In genomic region chr7:134317434-134317833, GRCh38 we compare ENCODE assay signal across 7 cellular contexts. TPM values are rescaled to one million over a fixed set of nuclear protein-coding genes. Genes with fewer than 3 reads are reported as not detected.
A peak's percentile ranks its signal among the peaks of the same experiment; 100 is the strongest.
DNase-seq lines count a peak whose midpoint lies in the region; ATAC-seq, FAIRE-seq and TF ChIP-seq lines count a peak whose summit lies in the region.

No MANE protein-coding gene starts in this region.

- peaks cover 2 to 7% of the 10 kb centered on the region in 2 donors for H3K4me1 ChIP-seq in small intestine (ENCODE audit: control insufficient read depth in 2 of 2, insufficient read depth in 1 of 2, low read depth in 1 of 2, low read length in 1 of 2)

- H3K9me3 ChIP-seq in iPS-18c (ENCODE audit: control insufficient read depth, insufficient read depth, low read length) (no peaks in the 10 kb centered on the region), small intestine (ENCODE audit: control insufficient read depth, low read depth) (no peaks in the 10 kb centered on the region)

- peak overlapping the region; percentile 87 for H3K27ac Mint-ChIP-seq in activated B cell treated with CpG ODN at 0.5 μM for 24 hours
- peak overlapping the region; percentile 87 for H3K27ac Mint-ChIP-seq in stimulated activated memory B cell treated with anti-CD40 and anti-IgM and Interleukin-4, amounts not matched to agents 10 μg/mL and 1 μg/mL and 100 μg/mL, for 72 hours

- peaks cover 4% of the 10 kb centered on the region for H3K27me3 Mint-ChIP-seq in activated B cell treated with CpG ODN at 0.5 μM for 24 hours
- no peaks in the 10 kb centered on the region for H3K27me3 Mint-ChIP-seq in stimulated activated memory B cell treated with anti-CD40 and anti-IgM and Interleukin-4, amounts not matched to agents 10 μg/mL and 1 μg/mL and 100 μg/mL, for 72 hours

- TF ChIP-seq CTCF in HL-60 (IDR thresholded peaks at IDR 0.05; ENCODE audit: insufficient read depth, low read length) (no peak), activated B cell treated with CpG ODN at 0.5 μM for 24 hours (IDR thresholded peaks at IDR 0.05) (no peak)

- peaks cover 14% of the 10 kb centered on the region for H3K4me1 Mint-ChIP-seq in activated B cell treated with CpG ODN at 0.5 μM for 24 hours
- H3K4me1 Mint-ChIP-seq in stimulated activated memory B cell treated with anti-CD40 and anti-IgM and Interleukin-4, amounts not matched to agents 10 μg/mL and 1 μg/mL and 100 μg/mL, for 72 hours, result peaks cover 14% of the 10 kb centered on the region

- no peak for ATAC-seq in activated B cell treated with CpG ODN at 0.5 μM for 24 hours (ENCODE audit: low read depth)
- no peak for ATAC-seq in stimulated activated memory B cell treated with anti-CD40 and anti-IgM and Interleukin-4, amounts not matched to agents 10 μg/mL and 1 μg/mL and 100 μg/mL, for 72 hours

- CTCF ChIA-PET in activated B cell treated with CpG ODN at 0.5 μM for 24 hours (lab: Charles Lee), result no interaction called here

- POLR2A ChIA-PET in activated B cell treated with CpG ODN at 0.5 μM for 24 hours (lab: Charles Lee), result interaction anchor here (1.0 to 1.7 kb wide), 5 partner anchors 141 to 1235 kb away, joined by 3 to 9 read pairs (median 7); partner anchors contain the start of genes AKR1B1, BPGM, CHCHD3 and LRGUK

- no peak overlapping the region for H3K27ac ChIP-seq in HL-60 (replicated peaks)
- H3K27ac ChIP-seq in small intestine (ENCODE audit: low read depth in 1 of 2, low read length in 1 of 2), result no peak overlapping the region

- intact Hi-C loops in activated B cell treated with CpG ODN at 0.5 μM for 24 hours (cut with micrococcal nuclease), result loop anchor here (1.0 to 5.0 kb wide), 10 partner anchors 24 to 1659 kb away; partner anchors contain the start of genes AKR1B1, BPGM, CHCHD3 and CNOT4

- no peaks in the 10 kb centered on the region for H3K36me3 ChIP-seq in small intestine (ENCODE audit: control insufficient read depth in 2 of 2, insufficient read depth in 2 of 2, low read length in 2 of 2)

- peaks cover 2% of the 10 kb centered on the region for H3K36me3 Mint-ChIP-seq in activated B cell treated with CpG ODN at 0.5 μM for 24 hours (ENCODE audit: low read depth)
- H3K36me3 Mint-ChIP-seq in stimulated activated memory B cell treated with anti-CD40 and anti-IgM and Interleukin-4, amounts not matched to agents 10 μg/mL and 1 μg/mL and 100 μg/mL, for 72 hours, result no peaks in the 10 kb centered on the region

- no peaks in the 10 kb centered on the region for H3K9me3 Mint-ChIP-seq in activated B cell treated with CpG ODN at 0.5 μM for 24 hours
- H3K9me3 Mint-ChIP-seq in stimulated activated memory B cell treated with anti-CD40 and anti-IgM and Interleukin-4, amounts not matched to agents 10 μg/mL and 1 μg/mL and 100 μg/mL, for 72 hours, result no peaks in the 10 kb centered on the region

- FAIRE-seq in small intestine (lab: Jason Lieb, UNC), result no peak

- DNase-seq in HL-60 (ENCODE audit: low read depth in 1 of 2, low spot score in 1 of 2), result no peak
- DNase-seq in activated B cell treated with CpG ODN at 0.5 μM for 24 hours, result no peak
- no peak for DNase-seq in HuH-7.5 (ENCODE audit: low spot score)
- no peak for DNase-seq in mucosa of gallbladder (ENCODE audit: low spot score)
- no peak for DNase-seq in small intestine

- H3K4me3 Mint-ChIP-seq in activated B cell treated with CpG ODN at 0.5 μM for 24 hours, result peak overlapping the region; percentile 94
- peak overlapping the region; percentile 98 for H3K4me3 Mint-ChIP-seq in stimulated activated memory B cell treated with anti-CD40 and anti-IgM and Interleukin-4, amounts not matched to agents 10 μg/mL and 1 μg/mL and 100 μg/mL, for 72 hours

- H3K4me3 ChIP-seq in HL-60 (replicated peaks; ENCODE audit: insufficient read depth, low read length), result peak overlapping the region; percentile 85
- peak overlapping the region; percentile 16; the same call in 1 of the 2 replicates for H3K4me3 ChIP-seq in iPS-18c (ENCODE audit: insufficient read depth, low read depth, low read length)
- H3K4me3 ChIP-seq in small intestine (ENCODE audit: low read depth in 1 of 2, low read length in 2 of 2), result no peak overlapping the region

- H3K27me3 ChIP-seq in HL-60 (ENCODE audit: insufficient read depth, poor library complexity, severe bottlenecking) (no peaks in the 10 kb centered on the region), small intestine (ENCODE audit: control insufficient read depth in 2 of 2, insufficient read depth in 2 of 2, low read length in 2 of 2) (peaks cover 0 to 5% of the 10 kb centered on the region in 2 donors)

- WGBS in small intestine, 3 donors, result 68 to 71% (median 70%) methylated on average over 7 of the region's 7 CpGs

RNA-seq across cellular contexts. Expression of gene SLC35B4, which starts 0.7 kb away (rescaled TPM):
- 17.1 and 22.0 TPM in 2 replicates for total RNA-seq in activated B cell treated with CpG ODN at 0.5 μM for 24 hours
- total RNA-seq in mucosa of gallbladder, result 10.7 TPM
- 1 to 10 TPM; 2.7 to 4.5 (median 3.8) TPM for polyA plus RNA-seq in small intestine

Comparison
In these comparisons a context has a peak if more than half of its experiments do, and no peak if none do; other contexts are left out.
1. H3K4me3 ChIP-seq: peak in HL-60 (single experiment) and iPS-18c (single experiment); none in small intestine (0 of 2).